Comparison of ENCODE assay signal across 8 cellular contexts in the genomic region with DNA sequence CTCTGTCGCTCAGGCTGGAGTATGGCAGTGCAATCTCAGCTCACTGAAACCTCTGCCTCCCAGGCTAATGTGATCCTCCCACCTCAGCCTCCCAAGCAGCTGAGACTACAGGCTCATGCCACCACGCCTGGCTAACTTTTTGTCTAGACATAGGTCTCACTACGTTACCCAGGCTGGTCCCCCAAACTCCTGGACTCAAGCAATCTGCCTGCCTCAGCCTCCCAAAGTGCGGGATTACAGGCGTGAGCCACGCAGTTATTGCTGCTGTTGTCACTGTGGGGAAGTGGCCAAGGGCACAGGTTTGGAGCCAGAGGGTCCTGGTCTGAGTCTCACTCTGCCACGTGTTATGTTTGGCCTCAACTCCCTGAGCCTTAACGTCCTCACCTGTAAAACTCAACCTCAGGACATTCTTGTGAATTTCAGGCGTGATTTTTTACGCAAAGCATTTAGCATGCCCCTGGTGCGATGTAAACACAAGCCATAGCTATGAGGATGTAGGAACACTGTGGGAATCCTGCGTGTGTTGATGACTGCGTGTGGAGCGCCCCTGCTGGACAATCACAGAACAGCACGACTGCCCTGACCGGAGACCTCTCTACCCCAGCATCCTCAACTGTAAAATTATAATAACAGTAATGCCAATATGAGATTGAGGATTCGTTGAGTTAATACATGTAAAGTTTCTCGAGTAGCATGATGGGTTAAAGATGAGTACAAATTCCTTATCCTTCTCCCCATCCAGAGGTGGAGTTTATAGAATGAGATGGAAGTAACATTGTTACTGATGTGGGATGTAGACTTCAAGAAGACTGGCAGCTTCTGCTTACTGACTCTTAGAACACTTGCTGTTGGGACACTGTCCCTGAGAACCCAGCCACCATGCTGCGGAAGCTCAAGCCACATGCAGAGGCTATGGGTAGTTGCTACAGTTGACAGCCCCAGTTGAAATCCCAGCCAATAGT.
DNase-seq lines count a peak whose midpoint lies in the region; ATAC-seq and TF ChIP-seq lines count a peak whose summit lies in the region.

No MANE protein-coding gene starts in this region.

- H3K27me3 ChIP-seq in brain microvascular endothelial cell (replicated peaks), result no peaks in the 10 kb centered on the region

- peak; percentile 85 for TF ChIP-seq CTCF in AG10803 (conservative IDR thresholded peaks at IDR 0.05; ENCODE audit: low read length)
- peak; percentile 95 for TF ChIP-seq CTCF in HFF-Myc (IDR thresholded peaks at IDR 0.05; ENCODE audit: low read depth, low read length, missing control alignments)
- peak; percentile 96 for TF ChIP-seq CTCF in brain microvascular endothelial cell (IDR thresholded peaks at IDR 0.05; ENCODE audit: low read depth, low read length, missing control alignments)

- H3K27ac ChIP-seq in brain microvascular endothelial cell, result no peak overlapping the region

- no peak for ATAC-seq in HG02642 (IDR thresholded peaks at IDR 0.05; ENCODE audit: poor library complexity, unreplicated experiment)

- in situ Hi-C loops in brain microvascular endothelial cell (cut with HindIII; ENCODE audit: low pct_ligation_motif_present, low sequenced_read_pairs), result no loop called here

- no peaks in the 10 kb centered on the region for H3K36me3 ChIP-seq in brain microvascular endothelial cell (replicated peaks)

- H3K4me3 ChIP-seq in AG10803 (ENCODE audit: low read length) (no peak overlapping the region), HFF-Myc (replicated peaks; ENCODE audit: low read depth, low read length) (no peak overlapping the region), brain microvascular endothelial cell (ENCODE audit: low read depth, low read length) (no peak overlapping the region)

- DNase-seq in AG10803 (ENCODE audit: low read depth) (peak; percentile 36), HFF-Myc (ENCODE audit: extremely low read depth, low read depth) (no peak), UCSD-AML1 (lab: John Stamatoyannopoulos, UW; ENCODE audit: unreplicated experiment) (peak; percentile 57), brain microvascular endothelial cell (peak; percentile 52), left kidney (ENCODE audit: low read depth, low spot score) (peak; percentile 52), NCI-H2196 (lab: John Stamatoyannopoulos, UW; ENCODE audit: unreplicated experiment) (no peak)
- peak; percentile 40 for DNase-seq in stimulated activated CD8-positive, alpha-beta memory T cell treated with anti-CD3 and anti-CD28 coated beads, Interleukin-12 subunit alpha, Interleukin-12 subunit beta, amount 100 ng/mL, for 4 hours (ENCODE audit: low read depth)

Comparison
In these comparisons a context has a peak if more than half of its experiments do, and no peak if none do; other contexts are left out.
1. DNase-seq: peak in AG10803 (single experiment), UCSD-AML1 (single experiment), brain microvascular endothelial cell (single experiment), left kidney (single experiment) and stimulated activated CD8-positive, alpha-beta memory T cell treated with anti-CD3 and anti-CD28 coated beads, Interleukin-12 subunit alpha, Interleukin-12 subunit beta, amount 100 ng/mL, for 4 hours (single experiment); none in HFF-Myc (single experiment) and NCI-H2196 (single experiment).
2. Peak in every context shown above with its lines, with median percentiles within 50 percentile points of each other: CTCF ChIP-seq.